Comparison of ENCODE assay signal across 22 cellular contexts in genomic region chr22:18021431-18021830, GRCh38.
"Had no signal": no experiment of that assay in that cellular context is flagged by ENCODE, and none has a peak within 500 bp of the region (broad histone marks: within the 10 kb centered on the region; RNA-seq: fewer than 3 reads in every experiment).

No MANE protein-coding gene starts in this region.

- H3K27ac ChIP-seq: adrenal gland, body of pancreas, lower lobe of right lung, neutrophil, suprapubic skin, upper lobe of left lung had no signal

- H3K36me3 ChIP-seq: adrenal gland, heart left ventricle, lower lobe of right lung, neutrophil, suprapubic skin, upper lobe of left lung had no signal

- H3K36me3 Mint-ChIP-seq: activated naive CD4-positive, alpha-beta T cell treated with anti-CD3 and anti-CD28 coated beads, Interleukin-2, amount 50 U/mL, for 24 hours; naive thymus-derived CD4-positive, alpha-beta T cell had no signal

- H3K27ac Mint-ChIP-seq: activated CD8-positive, alpha-beta T cell treated with anti-CD3 and anti-CD28 coated beads, Interleukin-2, amount 10 ng/mL, durations not matched to agents 7 days and 5 days; activated naive CD4-positive, alpha-beta T cell treated with anti-CD3 and anti-CD28 coated beads, Interleukin-2, amount 50 U/mL, for 24 hours; naive thymus-derived CD4-positive, alpha-beta T cell; stimulated activated naive CD8-positive, alpha-beta T cell treated with anti-CD3 and anti-CD28 coated beads, Interleukin-15, Interleukin-2, amounts not matched to agents 100 ng/mL and 50 ng/mL, for 24 hours; T-helper 1 cell treated with Interleukin-12 subunit alpha and Interleukin-12 subunit beta and Interleukin-4 antibody, amounts not matched to agents 30 μg/mL and 1 μg/mL, for 36 hours had no signal

- H3K4me3 Mint-ChIP-seq: activated CD8-positive, alpha-beta T cell treated with anti-CD3 and anti-CD28 coated beads, Interleukin-2, amount 10 ng/mL, durations not matched to agents 7 days and 5 days; activated naive CD4-positive, alpha-beta T cell treated with anti-CD3 and anti-CD28 coated beads, Interleukin-2, amount 50 U/mL, for 24 hours; naive thymus-derived CD4-positive, alpha-beta T cell; stimulated activated naive CD8-positive, alpha-beta T cell treated with anti-CD3 and anti-CD28 coated beads, Interleukin-15, Interleukin-2, amounts not matched to agents 100 ng/mL and 50 ng/mL, for 24 hours; T-helper 1 cell treated with Interleukin-12 subunit alpha and Interleukin-12 subunit beta and Interleukin-4 antibody, amounts not matched to agents 30 μg/mL and 1 μg/mL, for 36 hours had no signal

- DNase-seq: activated CD4-positive, alpha-beta T cell treated with anti-CD3 and anti-CD28 coated beads for 48 hours; activated CD8-positive, alpha-beta memory T cell treated with anti-CD3 and anti-CD28 coated beads, Interleukin-2, amount 50 U/mL, for 4 hours; activated CD8-positive, alpha-beta T cell treated with anti-CD3 and anti-CD28 coated beads, Interleukin-2, amount 10 ng/mL, durations not matched to agents 7 days and 5 days; activated effector memory CD4-positive, alpha-beta T cell treated with anti-CD3 and anti-CD28 coated beads, Interleukin-2, amount 50 U/mL, for 16 hours; activated T-cell treated with anti-CD3 and anti-CD28 coated beads, Interleukin-2, amount 50 U/mL, for 48 hours; body of pancreas; effector memory CD4-positive, alpha-beta T cell; heart left ventricle; left cardiac atrium; lower lobe of right lung; mucosa of descending colon; naive thymus-derived CD4-positive, alpha-beta T cell; retina; stimulated activated CD4-positive, alpha-beta T cell treated with anti-CD3 and anti-CD28 coated beads, Interleukin-15, amount 100 ng/mL, for 24 hours; stimulated activated CD4-positive, alpha-beta T cell treated with anti-CD3 and anti-CD28 coated beads, Interleukin-4, amount 100 ng/mL, for 24 hours; upper lobe of left lung had no signal

- H3K9me3 ChIP-seq: adrenal gland, body of pancreas, heart left ventricle, lower lobe of right lung, mucosa of descending colon, neutrophil, suprapubic skin, upper lobe of left lung had no signal

- H3K27me3 ChIP-seq: adrenal gland, body of pancreas, suprapubic skin had no signal

- H3K4me3 ChIP-seq: adrenal gland, body of pancreas, heart left ventricle, lower lobe of right lung, mucosa of descending colon, suprapubic skin, upper lobe of left lung had no signal

- ATAC-seq: activated CD8-positive, alpha-beta T cell treated with anti-CD3 and anti-CD28 coated beads, Interleukin-2, amount 10 ng/mL, durations not matched to agents 7 days and 5 days; body of pancreas; heart left ventricle; left cardiac atrium; lower lobe of right lung; mucosa of descending colon; naive thymus-derived CD4-positive, alpha-beta T cell had no signal
